ENCODE assay signal across 1 cellular context in the genomic region with DNA sequence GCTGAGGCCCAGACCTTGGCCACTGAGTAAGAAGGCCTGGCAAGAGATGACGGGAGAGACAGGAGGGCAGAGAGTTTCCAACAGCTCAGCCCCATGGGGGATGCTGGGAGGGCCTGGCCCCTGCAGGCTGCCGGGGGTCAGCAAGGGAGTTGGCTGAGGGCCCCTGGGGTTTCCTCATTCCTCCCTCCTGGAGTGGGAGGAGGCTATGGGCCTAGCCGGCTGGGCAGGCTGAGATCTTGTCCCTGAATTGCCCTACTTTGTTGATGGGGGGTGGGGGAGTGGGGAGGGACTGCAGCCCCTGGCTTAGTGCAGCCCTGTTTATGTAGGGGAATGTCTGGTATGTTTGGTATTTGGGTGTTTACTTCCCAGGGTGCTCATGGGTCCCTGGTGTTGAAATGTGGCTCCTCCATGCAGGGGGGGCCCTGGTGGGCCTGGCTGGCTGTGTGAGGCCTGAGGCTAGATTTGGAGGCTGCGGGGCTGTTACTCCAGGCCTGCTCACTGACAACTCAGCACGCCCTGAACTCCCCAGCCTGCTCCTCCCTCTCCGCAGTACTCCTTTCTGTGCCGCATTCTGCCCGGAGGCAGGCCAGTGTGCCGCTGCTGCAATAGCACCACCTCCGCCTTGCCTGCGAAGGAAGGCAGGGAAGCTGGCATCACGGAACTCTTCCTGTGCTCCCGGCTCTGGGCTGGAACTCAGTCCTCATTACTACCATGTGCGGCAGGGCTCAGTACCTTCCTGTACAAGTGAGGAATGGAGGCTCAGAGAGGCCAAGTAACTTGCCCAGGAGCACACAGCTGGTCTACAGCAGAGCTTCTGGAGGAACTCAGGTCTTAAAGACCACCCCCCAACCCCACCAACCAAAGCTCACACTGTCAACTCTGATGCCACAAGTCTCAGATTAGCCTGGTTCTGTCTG.
TF ChIP-seq lines count a peak whose summit lies in the region.

No MANE protein-coding gene starts in this region.

TF ChIP-seq in K562, 482 proteins besides CTCF, POLR2A, EP300 and RAD21:
- TF ChIP-seq, protein P1, sequence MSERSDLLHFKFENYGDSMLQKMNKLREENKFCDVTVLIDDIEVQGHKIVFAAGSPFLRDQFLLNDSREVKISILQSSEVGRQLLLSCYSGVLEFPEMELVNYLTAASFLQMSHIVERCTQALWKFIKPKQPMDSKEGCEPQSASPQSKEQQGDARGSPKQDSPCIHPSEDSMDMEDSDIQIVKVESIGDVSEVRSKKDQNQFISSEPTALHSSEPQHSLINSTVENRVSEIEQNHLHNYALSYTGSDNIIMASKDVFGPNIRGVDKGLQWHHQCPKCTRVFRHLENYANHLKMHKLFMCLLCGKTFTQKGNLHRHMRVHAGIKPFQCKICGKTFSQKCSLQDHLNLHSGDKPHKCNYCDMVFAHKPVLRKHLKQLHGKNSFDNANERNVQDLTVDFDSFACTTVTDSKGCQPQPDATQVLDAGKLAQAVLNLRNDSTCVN (CRISPR knock-in tag; IDR thresholded peaks at IDR 0.05) = no peak
- TF ChIP-seq BRD9 (IDR thresholded peaks at IDR 0.05; ENCODE audit: low read depth, partially characterized antibody) (peak; percentile 44), ZFP36 (IDR thresholded peaks at IDR 0.05; ENCODE audit: low read depth, low read length, partially characterized antibody) (peak; percentile 43)
TF ChIP-seq in K562: peak in this region for 2.
